9 cellular contexts compared by ENCODE assay signal in the genomic region with DNA sequence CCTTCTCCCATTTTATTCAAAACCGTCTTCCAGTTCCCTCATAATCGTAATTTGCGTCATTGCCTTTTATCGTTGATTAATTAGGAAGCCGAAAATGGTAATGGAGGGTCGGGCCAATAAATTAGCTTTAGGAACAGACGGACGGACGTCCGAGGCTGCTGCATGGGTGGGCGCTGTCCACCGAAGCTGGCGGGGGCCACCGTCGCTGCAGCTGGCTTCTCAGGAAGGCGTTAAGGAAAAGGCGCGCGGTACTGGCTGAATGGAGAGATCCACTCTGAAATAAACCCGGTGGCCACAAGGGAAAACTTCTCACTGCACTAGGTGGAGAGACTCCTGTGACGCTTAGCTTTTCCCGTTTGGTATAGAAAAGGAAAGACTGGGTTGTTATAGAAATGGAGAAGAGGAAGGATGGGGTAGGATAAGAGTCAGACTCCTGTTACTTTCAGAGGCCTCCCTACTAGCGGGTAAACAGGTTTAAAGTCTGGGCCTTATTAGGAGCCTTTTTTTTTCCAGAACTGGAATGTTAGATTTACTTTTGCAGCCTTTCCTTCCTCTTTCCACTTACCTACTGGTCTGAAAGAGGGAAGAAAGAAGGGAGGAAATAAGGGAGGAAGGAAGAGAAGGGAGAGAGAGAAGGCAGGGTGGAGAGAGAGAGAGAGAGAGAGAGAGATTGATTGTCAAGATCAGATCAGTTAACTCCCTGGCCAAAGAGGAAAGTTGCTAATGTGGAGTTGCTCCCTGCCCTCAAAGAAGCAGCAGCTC. TPM values are rescaled to one million over a fixed set of nuclear protein-coding genes. Genes with fewer than 3 reads are reported as not detected.
DNase-seq lines count a peak whose midpoint lies in the region; ATAC-seq and TF ChIP-seq lines count a peak whose summit lies in the region.
"Had no signal": no experiment of that assay in that cellular context is flagged by ENCODE, and none has a peak within 500 bp of the region (broad histone marks: within the 10 kb centered on the region; RNA-seq: fewer than 3 reads in every experiment).

No MANE protein-coding gene starts in this region.

- intact Hi-C loops in CD14-positive monocyte (cut with micrococcal nuclease) (loop anchor here (5.0 to 10.0 kb wide), 2 partner anchors 61 to 134 kb away; no protein-coding TSS in a partner anchor), transverse colon (cut with DNase I; ENCODE audit: low total_unique reads) (loop anchor here (10.0 kb wide), 2 partner anchors 371 to 1141 kb away; no protein-coding TSS in a partner anchor)

- H3K4me1 Mint-ChIP-seq in CD14-positive monocyte (peaks cover 24% of the 10 kb centered on the region), neural crest cell (peaks cover 32% of the 10 kb centered on the region)

- peak overlapping the region in 2 of 7 donors; percentile 18 to 40 for H3K27ac Mint-ChIP-seq in CD14-positive monocyte
- H3K27ac Mint-ChIP-seq in neural crest cell (ENCODE audit: unreplicated experiment), result no peak overlapping the region

- H3K4me3 ChIP-seq in duodenal mucosa (ENCODE audit: low read depth in 1 of 2, low read length in 2 of 2) (peak overlapping the region; percentile 80 to 83), transverse colon (peak overlapping the region in 2 of 4 donors; percentile 49 to 74)

- in situ Hi-C loops in transverse colon (cut with MboI; ENCODE audit: low pct_ligation_motif_present in 1 of 4, low pct_unique_long_range_greater_than_20kb in 1 of 4, low sequenced_read_pairs in 3 of 4), result no loop called here

- TF ChIP-seq EP300 in transverse colon (IDR thresholded peaks at IDR 0.05; ENCODE audit: low read depth), result no peak

- TF ChIP-seq POLR2A in transverse colon (IDR thresholded peaks at IDR 0.05), result no peak

- H3K9ac ChIP-seq in duodenal mucosa (ENCODE audit: low read depth in 1 of 2, low read length in 2 of 2), result no peak overlapping the region

- 22 to 44% methylated on average over 4 to 23 of the region's 23 CpGs for WGBS in transverse colon (ENCODE audit: low coverage in 1 of 2), 2 donors

- H3K36me3 Mint-ChIP-seq in CD14-positive monocyte (peaks cover 10 to 11% of the 10 kb centered on the region in 2 donors), neural crest cell (ENCODE audit: low read depth) (no peaks in the 10 kb centered on the region)

- H3K9me3 ChIP-seq in duodenal mucosa (ENCODE audit: control insufficient read depth in 1 of 2, low read length in 2 of 2) (no peaks in the 10 kb centered on the region), transverse colon (no peaks in the 10 kb centered on the region)

- ATAC-seq in GM18519 (IDR thresholded peaks at IDR 0.05; ENCODE audit: low FRiP score, unreplicated experiment), result no peak

- peaks cover 66 to 78% of the 10 kb centered on the region in 2 donors for H3K27me3 ChIP-seq in duodenal mucosa (ENCODE audit: control insufficient read depth in 1 of 2, insufficient read depth in 2 of 2, low read length in 2 of 2)
- peaks cover 75% of the 10 kb centered on the region for H3K27me3 ChIP-seq in transverse colon

- peaks cover 0 to 13% (median 4%) of the 10 kb centered on the region in 7 donors for H3K9me3 Mint-ChIP-seq in CD14-positive monocyte
- no peaks in the 10 kb centered on the region for H3K9me3 Mint-ChIP-seq in neural crest cell

- H3K27ac ChIP-seq in duodenal mucosa (ENCODE audit: low read depth, low read length) (no peak overlapping the region), transverse colon (no peak overlapping the region)
- H3K27ac ChIP-seq: epithelial cell of prostate had no signal

- H3K4me3 Mint-ChIP-seq in CD14-positive monocyte, result peak overlapping the region; percentile 99 to 100
- peak overlapping the region; percentile 35 for H3K4me3 Mint-ChIP-seq in neural crest cell

- TF ChIP-seq CTCF in CD14-positive monocyte (IDR thresholded peaks at IDR 0.05), result no peak
- TF ChIP-seq CTCF in neural crest cell (conservative IDR thresholded peaks at IDR 0.05), result no peak
- no peak for TF ChIP-seq CTCF in transverse colon (IDR thresholded peaks at IDR 0.05)

- H3K36me3 ChIP-seq in duodenal mucosa (ENCODE audit: control insufficient read depth in 1 of 2, insufficient read depth in 2 of 2, low read length in 2 of 2), result no peaks in the 10 kb centered on the region
- H3K36me3 ChIP-seq in transverse colon, result no peaks in the 10 kb centered on the region

- peaks cover 38 to 55% (median 38%) of the 10 kb centered on the region in 3 donors for H3K27me3 Mint-ChIP-seq in CD14-positive monocyte (ENCODE audit: low read depth in 3 of 3)
- peaks cover 95% of the 10 kb centered on the region for H3K27me3 Mint-ChIP-seq in neural crest cell (ENCODE audit: low read depth)

- DNase-seq in CD14-positive monocyte (ENCODE audit: low spot score) (no peak), NCI-H69 (lab: John Stamatoyannopoulos, UW) (peak; percentile 30), neural crest cell (ENCODE audit: low read depth, low spot score) (no peak), transverse colon (no peak), NCI-H2081 treated with DMSO at 0.1 percent for 48 hours (lab: John Stamatoyannopoulos, UW) (no peak)
- DNase-seq in stimulated activated CD4-positive, alpha-beta T cell treated with anti-CD3 and anti-CD28 coated beads, Interleukin-2, amount 100 ng/mL, for 24 hours, result no peak

- peaks cover 21 to 25% of the 10 kb centered on the region in 2 donors for H3K4me1 ChIP-seq in duodenal mucosa (ENCODE audit: control insufficient read depth in 1 of 2, insufficient read depth in 2 of 2, low read length in 2 of 2)
- peaks cover 0 to 33% (median 26%) of the 10 kb centered on the region in 4 donors for H3K4me1 ChIP-seq in transverse colon

RNA-seq across cellular contexts. Expression of gene PRDM8, which starts 11.3 kb away (rescaled TPM):
- polyA plus RNA-seq in CD14-positive monocyte, result under 1 TPM; 0.22 to 0.23 TPM
- total RNA-seq in neural crest cell (2.6 and 2.9 TPM in 2 replicates), transverse colon (1 to 10 TPM in 3 of 4 donors, under 1 TPM in 1; 0.20 to 5.2 (median 3.2) TPM)
